ENCODE assay signal across 25 cellular contexts in the genomic region with DNA sequence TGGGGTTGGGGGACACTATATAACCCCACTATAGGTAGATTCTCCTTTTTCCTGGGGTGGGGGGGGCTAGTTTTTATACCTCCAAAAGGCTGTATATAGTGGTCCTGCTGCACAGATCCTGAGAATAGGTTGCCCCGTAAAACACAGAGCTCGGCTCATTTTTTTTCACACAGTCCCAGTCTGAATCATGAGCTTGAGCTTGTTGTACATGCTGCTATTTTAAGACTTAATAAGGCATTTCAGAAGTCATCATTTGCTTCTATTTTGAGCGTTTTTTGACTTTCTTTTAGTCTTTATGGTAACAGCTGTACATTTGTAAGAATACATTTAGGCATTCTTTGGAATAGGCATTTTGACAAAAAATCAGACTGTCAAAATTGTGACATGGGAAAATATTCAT. TPM values are rescaled to one million over a fixed set of nuclear protein-coding genes. Genes with fewer than 3 reads are reported as not detected.
DNase-seq lines count a peak whose midpoint lies in the region; ATAC-seq and TF ChIP-seq lines count a peak whose summit lies in the region.
"Had no signal": no experiment of that assay in that cellular context is flagged by ENCODE, and none has a peak within 500 bp of the region (broad histone marks: within the 10 kb centered on the region; RNA-seq: fewer than 3 reads in every experiment).

No MANE protein-coding gene starts in this region.

- DNase-seq in cardiac muscle cell (ENCODE audit: low read depth in 1 of 2, low spot score in 1 of 2) (no peak), left ventricle myocardium superior (no peak), coronary artery (ENCODE audit: low spot score) (no peak), tibial artery (no peak), ovary (no peak)
- DNase-seq in activated CD4-positive, alpha-beta T cell treated with anti-CD3 and anti-CD28 coated beads, Interleukin-2, amount 50 U/mL, for 4 hours: no peak
- DNase-seq: ACHN; Calu3; CD8-positive, alpha-beta memory T cell; DMS53; EL; GF-D8; Karpas-422; NCI-H1694; NCI-H2081; NCI-H2171; NCI-H345; NCI-H524; NCI-H82 had no signal

- H3K27me3 ChIP-seq in cardiac muscle cell (no peaks in the 10 kb centered on the region), neutrophil (no peaks in the 10 kb centered on the region), tibial artery (no peaks in the 10 kb centered on the region), ovary (no peaks in the 10 kb centered on the region)
- H3K27me3 ChIP-seq: BLaER1 treated with 17β-estradiol and CSF1 and Interleukin-3, amounts not matched to agents 10 nM and 100 nM; SJSA1 had no signal

- peaks cover 11% of the 10 kb centered on the region for H3K4me1 ChIP-seq in cardiac muscle cell (ENCODE audit: low read depth)
- peaks cover 52% of the 10 kb centered on the region in 2 experiments for H3K4me1 ChIP-seq in neutrophil (ENCODE audit: control insufficient read depth in 1 of 2, insufficient read depth in 1 of 2, low read depth in 1 of 2, low read length in 1 of 2)
- H3K4me1 ChIP-seq in tibial artery: peaks cover 0 to 32% (median 7%) of the 10 kb centered on the region in 4 donors
- no peaks in the 10 kb centered on the region for H3K4me1 ChIP-seq in ovary (ENCODE audit: insufficient read depth)
- H3K4me1 ChIP-seq: SJSA1 had no signal

- ATAC-seq in left ventricle myocardium superior (no peak), HG02973 (IDR thresholded peaks at IDR 0.05; ENCODE audit: unreplicated experiment) (no peak)
- ATAC-seq: Right ventricle myocardium inferior had no signal

- H3K9me3 ChIP-seq in cardiac muscle cell (ENCODE audit: low read depth) (no peaks in the 10 kb centered on the region), neutrophil (no peaks in the 10 kb centered on the region), tibial artery (no peaks in the 10 kb centered on the region), ovary (no peaks in the 10 kb centered on the region)
- H3K9me3 ChIP-seq: SJSA1 had no signal

- intact Hi-C loops in left ventricle myocardium superior (cut with micrococcal nuclease): no loop called here
- intact Hi-C loops in tibial artery (cut with DNase I; ENCODE audit: low total_unique reads): loop anchor here (10.0 kb wide), 1 partner anchor 228 kb away; no protein-coding TSS in a partner anchor
- intact Hi-C loops in ovary (cut with DNase I): loop anchor here in 2 of 4 donors (10.0 kb wide), 1 partner anchor 298 kb away; no protein-coding TSS in a partner anchor

- no peak for TF ChIP-seq POLR2A in ovary (IDR thresholded peaks at IDR 0.05)

- H3K36me3 ChIP-seq in cardiac muscle cell (no peaks in the 10 kb centered on the region), neutrophil (peaks cover 14% of the 10 kb centered on the region), tibial artery (peaks cover 2 to 16% (median 7%) of the 10 kb centered on the region in 3 donors), ovary (no peaks in the 10 kb centered on the region)

- 53 to 77% (median 60%) methylated on average over 3 of the region's 3 CpGs for WGBS in ovary, 3 donors

- no peak for TF ChIP-seq CTCF in cardiac muscle cell (IDR thresholded peaks at IDR 0.05; ENCODE audit: low read depth, low read length)
- TF ChIP-seq CTCF in coronary artery (IDR thresholded peaks at IDR 0.05): no peak
- no peak for TF ChIP-seq CTCF in neutrophil (IDR thresholded peaks at IDR 0.05)
- TF ChIP-seq CTCF in tibial artery (IDR thresholded peaks at IDR 0.05): no peak
- no peak for TF ChIP-seq CTCF in ovary (IDR thresholded peaks at IDR 0.05)

- TF ChIP-seq EP300 in ovary (IDR thresholded peaks at IDR 0.05): no peak

- H3K4me3 ChIP-seq in cardiac muscle cell (no peak overlapping the region), coronary artery (no peak overlapping the region), neutrophil (ENCODE audit: low read depth in 1 of 2, low read length in 1 of 2) (no peak overlapping the region), tibial artery (no peak overlapping the region), ovary (no peak overlapping the region)
- H3K4me3 ChIP-seq: BLaER1 treated with 17β-estradiol and CSF1 and Interleukin-3, amounts not matched to agents 10 nM and 100 nM; SJSA1 had no signal

- H3K27ac ChIP-seq in cardiac muscle cell: peak overlapping the region; percentile 59
- peak overlapping the region; percentile 43 to 55 for H3K27ac ChIP-seq in coronary artery
- peak overlapping the region; percentile 76 for H3K27ac ChIP-seq in neutrophil
- H3K27ac ChIP-seq in tibial artery: peak overlapping the region; percentile 55 to 64
- H3K27ac ChIP-seq in ovary: no peak overlapping the region
- H3K27ac ChIP-seq: 22Rv1; BLaER1 treated with 17β-estradiol and CSF1 and Interleukin-3, amounts not matched to agents 10 nM and 100 nM; SJSA1 had no signal

RNA-seq across cellular contexts. Expression of a gene that starts 30.5 kb away (rescaled TPM):
- total RNA-seq in cardiac muscle cell (7.6 and 9.4 TPM in 2 replicates), left ventricle myocardium superior (4.4 TPM), ovary (10 to 100 TPM in 1 of 7 donors, 1 to 10 TPM in 6; 3.9 to 11.4 (median 7.8) TPM)
- polyA plus RNA-seq in cardiac muscle cell (3.9 and 4.4 TPM in 2 replicates), ovary (1 to 10 TPM; 5.4 to 5.7 TPM)

Comparison
In these comparisons a context has a peak if more than half of its experiments do, and no peak if none do; other contexts are left out.
1. H3K27ac ChIP-seq: peak in cardiac muscle cell (single experiment), coronary artery (2 of 2), neutrophil (single experiment) and tibial artery (2 of 2); none in ovary (0 of 2).